Comparison of ENCODE assay signal across 13 cellular contexts in genomic region chr11:279040-279965, GRCh38. TPM values are rescaled to one million over a fixed set of nuclear protein-coding genes. Genes with fewer than 3 reads are reported as not detected.
DNase-seq lines count a peak whose midpoint lies in the region; ATAC-seq and TF ChIP-seq lines count a peak whose summit lies in the region.
"Had no signal": no experiment of that assay in that cellular context is flagged by ENCODE, and none has a peak within 500 bp of the region (broad histone marks: within the 10 kb centered on the region; RNA-seq: fewer than 3 reads in every experiment).

No MANE protein-coding gene starts in this region.

- H3K9ac ChIP-seq in mucosa of rectum (ENCODE audit: low read depth in 1 of 2, low read length in 2 of 2), result peak overlapping the region in 1 of 2 donors; percentile 43

- no peak for ATAC-seq in central memory CD8-positive, alpha-beta T cell (replicated peaks; ENCODE audit: extremely low read depth, poor library complexity, severe bottlenecking)
- no peak for ATAC-seq in HG02973 (IDR thresholded peaks at IDR 0.05; ENCODE audit: unreplicated experiment)

- no peak for TF ChIP-seq POLR2A in breast epithelium (IDR thresholded peaks at IDR 0.05)

- CTCF ChIA-PET in MCF 10A (lab: Yijun Ruan, JAX), result interaction anchor here (0.6 to 1.1 kb wide), 3 partner anchors 12 to 50 kb away, joined by 3 to 5 read pairs (median 3); no protein-coding TSS in a partner anchor

- H3K4me1 Mint-ChIP-seq in MCF 10A (ENCODE audit: insufficient read depth, unreplicated experiment), result peaks cover 6% of the 10 kb centered on the region
- H3K4me1 Mint-ChIP-seq in central memory CD8-positive, alpha-beta T cell, result peaks cover 45% of the 10 kb centered on the region

- DNase-seq in breast epithelium (ENCODE audit: low spot score in 2 of 2) (peak in 1 of 2 donors; percentile 43), MCF 10A (ENCODE audit: unreplicated experiment) (no peak), NCI-H526 (lab: John Stamatoyannopoulos, UW) (no peak), occipital lobe (lab: John Stamatoyannopoulos, UW) (no peak)
- no peak for DNase-seq in central memory CD8-positive, alpha-beta T cell (ENCODE audit: low spot score in 2 of 2)
- DNase-seq: T1000 had no signal

- WGBS in urinary bladder, result 14% methylated on average over 97 of the region's 97 CpGs

- H3K9me3 ChIP-seq in breast epithelium (peaks cover 0 to 4% of the 10 kb centered on the region in 2 donors), mucosa of rectum (ENCODE audit: control insufficient read depth in 2 of 2, low read length in 2 of 2) (no peaks in the 10 kb centered on the region)

- no peak overlapping the region for H3K4me3 Mint-ChIP-seq in MCF 10A (ENCODE audit: unreplicated experiment)
- H3K4me3 Mint-ChIP-seq in central memory CD8-positive, alpha-beta T cell, result peak overlapping the region; percentile 82

- intact Hi-C loops in breast epithelium (cut with DNase I; ENCODE audit: low total_unique reads) (no loop called here), MCF 10A (cut with micrococcal nuclease) (no loop called here)

- H3K27ac Mint-ChIP-seq in MCF 10A (ENCODE audit: low read depth, unreplicated experiment), result no peak overlapping the region
- H3K27ac Mint-ChIP-seq in central memory CD8-positive, alpha-beta T cell (ENCODE audit: low read depth), result peak overlapping the region; percentile 55
- H3K27ac Mint-ChIP-seq: brain had no signal

- BruUV-seq in MCF 10A (replicated peaks; lab: Mats Ljungman, UMichigan), result no TSS peak

- H3K36me3 ChIP-seq in breast epithelium, result no peaks in the 10 kb centered on the region
- no peaks in the 10 kb centered on the region for H3K36me3 ChIP-seq in mucosa of rectum (ENCODE audit: control insufficient read depth in 2 of 2, insufficient read depth in 2 of 2, low read length in 2 of 2)
- H3K36me3 ChIP-seq in urinary bladder (ENCODE audit: insufficient read depth), result no peaks in the 10 kb centered on the region

- H3K27me3 Mint-ChIP-seq in MCF 10A (ENCODE audit: insufficient read depth, unreplicated experiment), result peaks cover 54% of the 10 kb centered on the region
- peaks cover 8% of the 10 kb centered on the region for H3K27me3 Mint-ChIP-seq in central memory CD8-positive, alpha-beta T cell

- peaks cover 24 to 56% of the 10 kb centered on the region in 2 donors for H3K27me3 ChIP-seq in breast epithelium
- peaks cover 31 to 38% of the 10 kb centered on the region in 2 donors for H3K27me3 ChIP-seq in mucosa of rectum (ENCODE audit: control insufficient read depth in 2 of 2, insufficient read depth in 2 of 2, low read length in 2 of 2)

- H3K4me3 ChIP-seq in breast epithelium (peak overlapping the region; percentile 32 to 59 (median 33)), mucosa of rectum (ENCODE audit: low read length in 2 of 2) (peak overlapping the region; percentile 26 to 46), urinary bladder (ENCODE audit: low read depth, low read length) (peak overlapping the region; percentile 28)

- POLR2A ChIA-PET in MCF 10A (lab: Yijun Ruan, JAX), result no interaction called here

- H3K4me1 ChIP-seq in breast epithelium (no peaks in the 10 kb centered on the region), mucosa of rectum (ENCODE audit: control insufficient read depth in 2 of 2, insufficient read depth in 2 of 2, low read length in 2 of 2) (peaks cover 16 to 18% of the 10 kb centered on the region in 2 donors), urinary bladder (ENCODE audit: insufficient read depth) (no peaks in the 10 kb centered on the region)

- no peaks in the 10 kb centered on the region for H3K9me3 Mint-ChIP-seq in MCF 10A (ENCODE audit: unreplicated experiment)
- no peaks in the 10 kb centered on the region for H3K9me3 Mint-ChIP-seq in central memory CD8-positive, alpha-beta T cell

- no peaks in the 10 kb centered on the region for H3K36me3 Mint-ChIP-seq in MCF 10A (ENCODE audit: insufficient read depth, unreplicated experiment)
- peaks cover 11% of the 10 kb centered on the region for H3K36me3 Mint-ChIP-seq in central memory CD8-positive, alpha-beta T cell (ENCODE audit: insufficient read depth)
- H3K36me3 Mint-ChIP-seq: brain had no signal

- TF ChIP-seq CTCF in breast epithelium (IDR thresholded peaks at IDR 0.05), result no peak
- TF ChIP-seq CTCF in MCF 10A (IDR thresholded peaks at IDR 0.05; ENCODE audit: unreplicated experiment), result no peak

- H3K27ac ChIP-seq in breast epithelium (no peak overlapping the region), mucosa of rectum (ENCODE audit: low read depth in 2 of 2, low read length in 2 of 2) (peak overlapping the region in 1 of 2 donors; percentile 16), urinary bladder (ENCODE audit: low read depth) (no peak overlapping the region)
- H3K27ac ChIP-seq: C4-2B had no signal

RNA-seq across cellular contexts. Expression of gene NLRP6, which starts 1.1 kb away (rescaled TPM):
- 1 to 10 TPM in 2 of 3 donors, under 1 TPM in 1; 0.59 to 3.7 (median 2.0) TPM for total RNA-seq in breast epithelium
- not detected in 2 replicates for total RNA-seq in MCF 10A (2022)
- total RNA-seq in urinary bladder, result not detected
- polyA plus RNA-seq in urinary bladder, result 0.67 TPM
- total RNA-seq in occipital lobe, result not detected
- total RNA-seq: NCI-H460, pulmonary artery endothelial cell had no signal

RNA-seq across cellular contexts. Expression of gene PGGHG, which starts 9.6 kb away (rescaled TPM):
- total RNA-seq in breast epithelium, result 10 to 100 TPM; 13.0 to 63.9 (median 37.3) TPM
- 6.3 and 8.5 TPM in 2 replicates for total RNA-seq in MCF 10A (2022)
- 9.5 TPM for total RNA-seq in urinary bladder
- 36.3 TPM for polyA plus RNA-seq in urinary bladder
- total RNA-seq in occipital lobe, result 1.4 TPM

RNA-seq across cellular contexts. Expression of gene IFITM5, which starts 20.0 kb away (rescaled TPM):
- total RNA-seq in breast epithelium, result not detected
- not detected in 2 replicates for total RNA-seq in MCF 10A (2022)
- total RNA-seq in urinary bladder, result not detected
- not detected for polyA plus RNA-seq in urinary bladder
- total RNA-seq in occipital lobe, result not detected
- total RNA-seq: NCI-H460, pulmonary artery endothelial cell had no signal

RNA-seq across cellular contexts. Expression of gene IFITM2, which starts 28.3 kb away (rescaled TPM):
- total RNA-seq in breast epithelium, result 100 to 1,000 TPM in 2 of 3 donors, 10 to 100 TPM in 1; 81.4 to 404 (median 129) TPM
- total RNA-seq in MCF 10A (2022), result 288 and 314 TPM in 2 replicates
- total RNA-seq in urinary bladder, result 14.8 TPM
- polyA plus RNA-seq in urinary bladder, result 765 TPM
- 1.6 TPM for total RNA-seq in occipital lobe

RNA-seq across cellular contexts. Expression of gene IFITM1, which starts 34.5 kb away (rescaled TPM):
- total RNA-seq in breast epithelium, result 100 to 1,000 TPM; 129 to 321 (median 142) TPM
- 1.8 and 4.8 TPM in 2 replicates for total RNA-seq in MCF 10A (2022)
- 20.9 TPM for total RNA-seq in urinary bladder
- polyA plus RNA-seq in urinary bladder, result 599 TPM
- 6.9 TPM for total RNA-seq in occipital lobe
